9 cellular contexts compared by ENCODE assay signal in genomic region chr9:91164724-91165520, GRCh38.
DNase-seq lines count a peak whose midpoint lies in the region; ATAC-seq and TF ChIP-seq lines count a peak whose summit lies in the region.
"Had no signal": no experiment of that assay in that cellular context is flagged by ENCODE, and none has a peak within 500 bp of the region (broad histone marks: within the 10 kb centered on the region; RNA-seq: fewer than 3 reads in every experiment).

No MANE protein-coding gene starts in this region.

- no peak overlapping the region for H3K4ac ChIP-seq in H9 (ENCODE audit: low read depth, low read length)

- H4K20me1 ChIP-seq in H9 (ENCODE audit: control insufficient read depth, insufficient read depth, insufficient read length), result no peaks in the 10 kb centered on the region

- no peaks in the 10 kb centered on the region for H3K27me3 ChIP-seq in H9 (ENCODE audit: insufficient read depth, low read length)

- H3K4me3 Mint-ChIP-seq in activated T-cell treated with anti-CD3 and anti-CD28 coated beads, Interleukin-2, amount 50 U/mL, for 72 hours, result peak overlapping the region; percentile 81 to 86
- H3K4me3 Mint-ChIP-seq in H9, result no peak overlapping the region

- no peak overlapping the region for H2BK20ac ChIP-seq in H9 (ENCODE audit: low read depth, low read length, poor library complexity, severe bottlenecking)

- H3K9me3 ChIP-seq in H9 (ENCODE audit: control insufficient read depth, low read depth, low read length), result no peaks in the 10 kb centered on the region

- no peak overlapping the region for H3K18ac ChIP-seq in H9 (ENCODE audit: insufficient read length, low read depth, low read length)

- peaks cover 0 to 4% of the 10 kb centered on the region in 2 donors for H3K9me3 Mint-ChIP-seq in activated T-cell treated with anti-CD3 and anti-CD28 coated beads, Interleukin-2, amount 50 U/mL, for 72 hours
- H3K9me3 Mint-ChIP-seq in H9, result no peaks in the 10 kb centered on the region

- no peak overlapping the region for H2BK12ac ChIP-seq in H9 (ENCODE audit: insufficient read length, low read depth, low read length)

- no peak overlapping the region for H4K5ac ChIP-seq in H9 (ENCODE audit: insufficient read length, low read depth, low read length)

- H3K56ac ChIP-seq in H9 (ENCODE audit: insufficient read length, low read depth, low read length), result no peak overlapping the region

- ATAC-seq in GM18909 (IDR thresholded peaks at IDR 0.05; ENCODE audit: poor library complexity, unreplicated experiment), result peak; percentile 52
- peak; percentile 78 to 87 for ATAC-seq in activated T-cell treated with anti-CD3 and anti-CD28 coated beads, Interleukin-2, amount 50 U/mL, for 72 hours (replicated peaks in 1 of 2)
- ATAC-seq in sciatic nerve, result peak; percentile 20
- no peak for ATAC-seq in GM21529 (IDR thresholded peaks at IDR 0.05; ENCODE audit: unreplicated experiment)

- no peak overlapping the region for H3K9ac ChIP-seq in H9 (ENCODE audit: extremely low read depth, insufficient read length, low read length)

- no peak overlapping the region for H2BK15ac ChIP-seq in H9 (ENCODE audit: low read depth, low read length)

- intact Hi-C loops in sciatic nerve (cut with DNase I), result no loop called here

- no peak overlapping the region for H3K23ac ChIP-seq in H9 (ENCODE audit: insufficient read length, low read depth, low read length)

- TF ChIP-seq CTCF in foreskin fibroblast (IDR thresholded peaks at IDR 0.05; ENCODE audit: low read depth, low read length) (no peak), H9 (conservative IDR thresholded peaks at IDR 0.05) (no peak)

- no peaks in the 10 kb centered on the region for H3K79me2 ChIP-seq in H9 (ENCODE audit: insufficient read depth, low read length)

- DNase-seq in OCI-M2 (lab: John Stamatoyannopoulos, UW; ENCODE audit: unreplicated experiment), result peak; percentile 51
- peak; percentile 88 to 93 for DNase-seq in activated T-cell treated with anti-CD3 and anti-CD28 coated beads, Interleukin-2, amount 50 U/mL, for 72 hours
- peak; percentile 97 to 98 for DNase-seq in foreskin fibroblast
- peak; percentile 73 for DNase-seq in sciatic nerve (ENCODE audit: low spot score)
- no peak for DNase-seq in NCI-H1105 (lab: John Stamatoyannopoulos, UW)
- DNase-seq in H9, result no peak

- H2BK120ac ChIP-seq in H9 (ENCODE audit: low read depth, low read length, poor library complexity, severe bottlenecking), result no peak overlapping the region

- no peaks in the 10 kb centered on the region for H3K27me3 Mint-ChIP-seq in activated T-cell treated with anti-CD3 and anti-CD28 coated beads, Interleukin-2, amount 50 U/mL, for 72 hours (ENCODE audit: low read depth)
- H3K27me3 Mint-ChIP-seq in H9 (ENCODE audit: low read depth), result peaks cover 1% of the 10 kb centered on the region

- no peak overlapping the region for H2AFZ ChIP-seq in H9 (ENCODE audit: low read length)

- H3K79me1 ChIP-seq in H9 (ENCODE audit: insufficient read depth, low read depth, low read length, poor library complexity, severe bottlenecking), result no peaks in the 10 kb centered on the region

- H3K4me3 ChIP-seq in foreskin fibroblast (ENCODE audit: low read depth in 1 of 2, low read length in 2 of 2), result no peak overlapping the region
- H3K4me3 ChIP-seq: SK-N-MC had no signal

- no peak overlapping the region for H3K27ac ChIP-seq in H9 (ENCODE audit: insufficient read length, low read depth, low read length)
- H3K27ac ChIP-seq: SK-N-MC had no signal

- H2AK5ac ChIP-seq in H9 (ENCODE audit: insufficient read length, low read length), result no peak overlapping the region

- no CpG with 5 or more reads among the region's 21 CpGs for WGBS in H9 (ENCODE audit: extremely low coverage, insufficient read length, low lambda C conversion rate)

- H3K27ac Mint-ChIP-seq in activated T-cell treated with anti-CD3 and anti-CD28 coated beads, Interleukin-2, amount 50 U/mL, for 72 hours, result peak overlapping the region; percentile 87
- no peak overlapping the region for H3K27ac Mint-ChIP-seq in H9

- no peak overlapping the region for H4K91ac ChIP-seq in H9 (ENCODE audit: insufficient read length, low read depth, low read length)

- no peaks in the 10 kb centered on the region; the same call in 1 of the 2 replicates for H3K4me1 ChIP-seq in H9 (ENCODE audit: insufficient read depth, low read length)

- H3T11ph ChIP-seq in H9 (ENCODE audit: low read length), result no peak overlapping the region

- H3K4me2 ChIP-seq in H9 (ENCODE audit: insufficient read depth, insufficient read length, low read length), result no peak overlapping the region

- no peak overlapping the region for H4K8ac ChIP-seq in H9 (replicated peaks; ENCODE audit: insufficient read length, low read depth, low read length)

- H2BK5ac ChIP-seq in H9 (ENCODE audit: insufficient read length, low read length), result no peak overlapping the region

- H3K14ac ChIP-seq in H9 (ENCODE audit: insufficient read depth, low read length), result no peak overlapping the region; the same call in 1 of the 2 replicates

- peaks cover 3 to 5% of the 10 kb centered on the region in 2 donors for H3K36me3 Mint-ChIP-seq in activated T-cell treated with anti-CD3 and anti-CD28 coated beads, Interleukin-2, amount 50 U/mL, for 72 hours (ENCODE audit: insufficient read depth in 2 of 2)
- no peaks in the 10 kb centered on the region for H3K36me3 Mint-ChIP-seq in H9 (ENCODE audit: insufficient read depth in 1 of 3, low read depth in 3 of 3)

- peaks cover 52% of the 10 kb centered on the region for H3K4me1 Mint-ChIP-seq in activated T-cell treated with anti-CD3 and anti-CD28 coated beads, Interleukin-2, amount 50 U/mL, for 72 hours (ENCODE audit: low read depth)
- H3K4me1 Mint-ChIP-seq in H9, result peaks cover 22 to 31% of the 10 kb centered on the region in 2 experiments

- H3K23me2 ChIP-seq in H9 (ENCODE audit: insufficient read length, low read depth, low read length, poor library complexity, severe bottlenecking), result no peaks in the 10 kb centered on the region

Comparison
In these comparisons a context has a peak if more than half of its experiments do, and no peak if none do; other contexts are left out.
1. DNase-seq: peak in OCI-M2 (single experiment), activated T-cell treated with anti-CD3 and anti-CD28 coated beads, Interleukin-2, amount 50 U/mL, for 72 hours (2 of 2), foreskin fibroblast (2 of 2) and sciatic nerve (single experiment); none in NCI-H1105 (single experiment) and H9 (single experiment).
2. H3K4me3 Mint-ChIP-seq: peak in activated T-cell treated with anti-CD3 and anti-CD28 coated beads, Interleukin-2, amount 50 U/mL, for 72 hours (2 of 2); none in H9 (0 of 2).